In the genomic region with DNA sequence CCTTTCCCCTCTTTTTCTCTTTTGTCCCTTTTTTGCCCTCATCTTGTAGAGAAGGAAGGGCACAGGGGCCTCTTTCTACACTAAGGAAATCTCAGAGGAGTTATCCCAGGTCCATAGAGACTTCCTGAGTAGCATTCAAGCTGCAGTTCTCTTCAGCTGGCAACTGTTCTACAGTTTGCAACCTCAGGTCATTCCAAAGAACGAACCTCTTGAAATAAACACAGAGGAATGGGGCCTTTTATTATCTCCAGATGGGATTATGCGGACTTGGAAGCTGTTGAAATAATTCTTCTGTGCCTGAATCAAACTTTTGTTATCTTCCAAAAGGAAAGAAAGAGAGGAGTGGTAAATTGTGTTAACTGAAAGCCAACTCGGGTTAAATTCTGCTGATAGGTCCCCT, we compare ENCODE assay signal across 14 cellular contexts. TPM values are rescaled to one million over a fixed set of nuclear protein-coding genes. Genes with fewer than 3 reads are reported as not detected.
DNase-seq lines count a peak whose midpoint lies in the region; ATAC-seq and TF ChIP-seq lines count a peak whose summit lies in the region.
"Had no signal": no experiment of that assay in that cellular context is flagged by ENCODE, and none has a peak within 500 bp of the region (broad histone marks: within the 10 kb centered on the region; RNA-seq: fewer than 3 reads in every experiment).

No MANE protein-coding gene starts in this region.

- no peaks in the 10 kb centered on the region for H3K9me3 ChIP-seq in H9 (ENCODE audit: control insufficient read depth, low read depth, low read length)
- H3K9me3 ChIP-seq in hepatocyte (ENCODE audit: low read depth): no peaks in the 10 kb centered on the region

- H2BK12ac ChIP-seq in H9 (ENCODE audit: insufficient read length, low read depth, low read length): no peak overlapping the region

- no peak overlapping the region for H3K4ac ChIP-seq in H9 (ENCODE audit: low read depth, low read length)

- DNase-seq in H9 (no peak), astrocyte of the spinal cord (ENCODE audit: low read depth, low spot score) (peak; percentile 55), hepatocyte (ENCODE audit: low spot score) (peak; percentile 34), superior temporal gyrus (ENCODE audit: extremely low spot score) (peak; percentile 34), SHP77 treated with DMSO at 0.1 percent for 48 hours (lab: John Stamatoyannopoulos, UW) (no peak), OCI-M1 (lab: John Stamatoyannopoulos, UW) (no peak)
- DNase-seq: activated CD4-positive, CD25-positive, alpha-beta regulatory T cell treated with anti-CD3 and anti-CD28 coated beads, Interleukin-2, amount 50 U/mL, for 72 hours; activated effector memory CD4-positive, alpha-beta T cell treated with Interleukin-2 at 50 U/mL for 16 hours; DND-41; NCI-H1436 treated with DMSO at 0.1 percent for 48 hours; stimulated activated CD8-positive, alpha-beta memory T cell treated with anti-CD3 and anti-CD28 coated beads, Interleukin-4, amount 100 ng/mL, for 48 hours had no signal

- no peak overlapping the region for H2BK20ac ChIP-seq in H9 (ENCODE audit: low read depth, low read length, poor library complexity, severe bottlenecking)

- no peak overlapping the region for H3T11ph ChIP-seq in H9 (ENCODE audit: low read length)

- H3K9ac ChIP-seq in H9 (ENCODE audit: extremely low read depth, insufficient read length, low read length): no peak overlapping the region

- in situ Hi-C loops in astrocyte of the spinal cord (cut with HindIII; ENCODE audit: low sequenced_read_pairs): no loop called here

- no peaks in the 10 kb centered on the region for H3K23me2 ChIP-seq in H9 (ENCODE audit: insufficient read length, low read depth, low read length, poor library complexity, severe bottlenecking)

- no peaks in the 10 kb centered on the region for H3K9me2 ChIP-seq in hepatocyte (replicated peaks; ENCODE audit: insufficient read depth)

- H2AK5ac ChIP-seq in H9 (ENCODE audit: insufficient read length, low read length): no peak overlapping the region

- H3K4me2 ChIP-seq in H9 (ENCODE audit: insufficient read depth, insufficient read length, low read length) (no peak overlapping the region), hepatocyte (peak overlapping the region; percentile 53)

- H2AFZ ChIP-seq in H9 (ENCODE audit: low read length) (no peak overlapping the region), hepatocyte (no peak overlapping the region)

- H4K8ac ChIP-seq in H9 (replicated peaks; ENCODE audit: insufficient read length, low read depth, low read length): no peak overlapping the region

- H3K36me3 Mint-ChIP-seq in H9 (ENCODE audit: insufficient read depth in 1 of 3, low read depth in 3 of 3): peaks cover 0 to 4% (median 0%) of the 10 kb centered on the region in 3 experiments; a peak in 1 of 7 replicates

- peaks cover 0 to 5% of the 10 kb centered on the region in 2 experiments; a peak in 3 of 4 replicates for H3K4me1 Mint-ChIP-seq in H9

- no peak overlapping the region for H3K4me3 ChIP-seq in astrocyte of the spinal cord (ENCODE audit: low read depth, low read length)
- no peak overlapping the region for H3K4me3 ChIP-seq in hepatocyte
- H3K4me3 ChIP-seq: lung had no signal

- H3K4me3 Mint-ChIP-seq in H9: no peak overlapping the region

- no peaks in the 10 kb centered on the region for H3K36me3 ChIP-seq in hepatocyte (replicated peaks; ENCODE audit: insufficient read depth, low read depth)

- H2BK120ac ChIP-seq in H9 (ENCODE audit: low read depth, low read length, poor library complexity, severe bottlenecking): no peak overlapping the region

- H3K23ac ChIP-seq in H9 (ENCODE audit: insufficient read length, low read depth, low read length): no peak overlapping the region

- TF ChIP-seq CTCF in H9 (conservative IDR thresholded peaks at IDR 0.05) (no peak), astrocyte of the spinal cord (IDR thresholded peaks at IDR 0.05; ENCODE audit: low read depth, low read length) (no peak), hepatocyte (IDR thresholded peaks at IDR 0.05; ENCODE audit: poor library complexity) (no peak)

- no peaks in the 10 kb centered on the region for H3K9me3 Mint-ChIP-seq in H9

- no peak overlapping the region for H4K91ac ChIP-seq in H9 (ENCODE audit: insufficient read length, low read depth, low read length)

- no peak overlapping the region for H3K18ac ChIP-seq in H9 (ENCODE audit: insufficient read length, low read depth, low read length)

- H2BK15ac ChIP-seq in H9 (ENCODE audit: low read depth, low read length): no peak overlapping the region

- H3K27me3 Mint-ChIP-seq in H9 (ENCODE audit: low read depth): no peaks in the 10 kb centered on the region

- H3K56ac ChIP-seq in H9 (ENCODE audit: insufficient read length, low read depth, low read length): no peak overlapping the region

- H3K27ac ChIP-seq in H9 (ENCODE audit: insufficient read length, low read depth, low read length) (no peak overlapping the region), hepatocyte (peak overlapping the region; percentile 17)

- no peak overlapping the region for H3K14ac ChIP-seq in H9 (ENCODE audit: insufficient read depth, low read length)

- no CpG with 5 or more reads among the region's 3 CpGs for WGBS in H9 (ENCODE audit: extremely low coverage, insufficient read length, low lambda C conversion rate)
- WGBS in hepatocyte (ENCODE audit: low lambda C conversion rate, missing lambda C conversion rate): 25% methylated on average over 3 of the region's 3 CpGs

- H3K4me1 ChIP-seq in H9 (ENCODE audit: insufficient read depth, low read length) (no peaks in the 10 kb centered on the region), hepatocyte (ENCODE audit: insufficient read depth) (peaks cover 6% of the 10 kb centered on the region)

- H3K27me3 ChIP-seq in H9 (ENCODE audit: insufficient read depth, low read length): no peaks in the 10 kb centered on the region
- H3K27me3 ChIP-seq in hepatocyte: no peaks in the 10 kb centered on the region

- H2BK5ac ChIP-seq in H9 (ENCODE audit: insufficient read length, low read length): no peak overlapping the region

- H3K79me1 ChIP-seq in H9 (ENCODE audit: insufficient read depth, low read depth, low read length, poor library complexity, severe bottlenecking): no peaks in the 10 kb centered on the region

- H3K79me2 ChIP-seq in H9 (ENCODE audit: insufficient read depth, low read length) (no peaks in the 10 kb centered on the region), hepatocyte (no peaks in the 10 kb centered on the region)

- H4K20me1 ChIP-seq in H9 (ENCODE audit: control insufficient read depth, insufficient read depth, insufficient read length) (no peaks in the 10 kb centered on the region), hepatocyte (ENCODE audit: insufficient read depth, poor library complexity, severe bottlenecking) (no peaks in the 10 kb centered on the region)

- ATAC-seq in HG02678 (IDR thresholded peaks at IDR 0.05; ENCODE audit: unreplicated experiment): no peak
- no peak for ATAC-seq in GM21737 (IDR thresholded peaks at IDR 0.05; ENCODE audit: unreplicated experiment)

- H4K5ac ChIP-seq in H9 (ENCODE audit: insufficient read length, low read depth, low read length): no peak overlapping the region

- peak overlapping the region in 2 of 3 experiments; percentile 28 to 78; a peak in 1 of 7 replicates for H3K27ac Mint-ChIP-seq in H9

RNA-seq across cellular contexts. Expression of a gene that starts 31.0 kb away (rescaled TPM):
- total RNA-seq in H9 (2021): 40.6 and 42.5 TPM in 2 replicates
- 88.3 and 112 TPM in 2 replicates for total RNA-seq in hepatocyte
- polyA plus RNA-seq in hepatocyte: 87.3 and 90.2 TPM in 2 replicates

Comparison
In these comparisons a context has a peak if more than half of its experiments do, and no peak if none do; other contexts are left out.
1. DNase-seq: peak in astrocyte of the spinal cord (single experiment), hepatocyte (single experiment) and superior temporal gyrus (single experiment); none in H9 (single experiment), SHP77 treated with DMSO at 0.1 percent for 48 hours (single experiment) and OCI-M1 (single experiment).